Comparison of ENCODE assay signal across 8 cellular contexts in genomic region chr4:66688674-66689073, GRCh38.
DNase-seq lines count a peak whose midpoint lies in the region; ATAC-seq lines count a peak whose summit lies in the region.

No MANE protein-coding gene starts in this region.

- ATAC-seq in HG02970 (IDR thresholded peaks at IDR 0.05; ENCODE audit: low FRiP score, unreplicated experiment), result no peak
- ATAC-seq in GM21447 (IDR thresholded peaks at IDR 0.05; ENCODE audit: unreplicated experiment), result no peak

- peak; percentile 17 for DNase-seq in COR-L47 (lab: John Stamatoyannopoulos, UW)
- DNase-seq in HuH-7 (ENCODE audit: low spot score), result peak; percentile 23
- DNase-seq in RKO (ENCODE audit: low spot score), result peak; percentile 79
- DNase-seq in globus pallidus (ENCODE audit: low spot score), result peak; percentile 2
- no peak for DNase-seq in iPS-NIHi7 (ENCODE audit: extremely low spot score)
- no peak for DNase-seq in ecto neural progenitor cell (ENCODE audit: low spot score)

Comparison
In these comparisons a context has a peak if more than half of its experiments do, and no peak if none do; other contexts are left out.
1. DNase-seq: peak in COR-L47 (single experiment), HuH-7 (single experiment), RKO (single experiment) and globus pallidus (single experiment); none in iPS-NIHi7 (single experiment) and ecto neural progenitor cell (single experiment).